22 cellular contexts compared by ENCODE assay signal in genomic region chr2:120360307-120360855, GRCh38. TPM values are rescaled to one million over a fixed set of nuclear protein-coding genes. Genes with fewer than 3 reads are reported as not detected.
DNase-seq lines count a peak whose midpoint lies in the region; ATAC-seq and TF ChIP-seq lines count a peak whose summit lies in the region.
"Had no signal": no experiment of that assay in that cellular context is flagged by ENCODE, and none has a peak within 500 bp of the region (broad histone marks: within the 10 kb centered on the region; RNA-seq: fewer than 3 reads in every experiment).

No MANE protein-coding gene starts in this region.

- ATAC-seq in HG02885 (IDR thresholded peaks at IDR 0.05; ENCODE audit: poor library complexity, unreplicated experiment) = no peak
- ATAC-seq: activated CD8-positive, alpha-beta memory T cell treated with anti-CD3 and anti-CD28 coated beads, Interleukin-2, amount 10 ng/mL, durations not matched to agents 7 days and 5 days; activated T-cell treated with anti-CD3 and anti-CD28 coated beads, Interleukin-2, amount 50 U/mL, for 72 hours had no signal

- no peak for TF ChIP-seq CTCF in AG09309 (IDR thresholded peaks at IDR 0.05; ENCODE audit: control insufficient read depth, insufficient read depth, low read depth, low read length, missing control alignments)

- no peak overlapping the region for H3K4me3 ChIP-seq in AG09309 (ENCODE audit: control insufficient read depth, low read depth, low read length)
- H3K4me3 ChIP-seq: prostate gland, upper lobe of left lung had no signal

- peak; percentile 27 for DNase-seq in AG09309 (ENCODE audit: low read depth)
- DNase-seq in NCI-H226 = peak; percentile 34
- peak; percentile 36 for DNase-seq in dermis blood vessel endothelial cell
- peak; percentile 54 for DNase-seq in myocyte (ENCODE audit: low read depth)
- no peak for DNase-seq in activated naive CD4-positive, alpha-beta T cell (lab: John Stamatoyannopoulos, UW)
- no peak for DNase-seq in NCI-H187 (lab: John Stamatoyannopoulos, UW)
- DNase-seq in NK-92 (lab: John Stamatoyannopoulos, UW; ENCODE audit: unreplicated experiment) = no peak
- DNase-seq: activated CD4-positive, alpha-beta T cell treated with anti-CD3 and anti-CD28 coated beads, Interleukin-2, amount 50 U/mL, for 1 hour; activated CD8-positive, alpha-beta memory T cell treated with anti-CD3 and anti-CD28 coated beads, Interleukin-2, amount 10 ng/mL, durations not matched to agents 7 days and 5 days; activated naive CD4-positive, alpha-beta T cell treated with anti-CD3 and anti-CD28 coated beads for 36 hours; activated T-cell treated with anti-CD3 and anti-CD28 coated beads, Interleukin-2, amount 50 U/mL, for 72 hours; CD4-positive, CD25-positive, alpha-beta regulatory T cell; H9; mammary epithelial cell; NCI-H1694; NCI-H2171; NCI-H526; small intestine; stimulated activated CD4-positive, alpha-beta T cell treated with anti-CD3 and anti-CD28 coated beads, Interleukin-1b, Interleukin-23, amount 100 ng/mL, for 48 hours; upper lobe of left lung had no signal

RNA-seq across cellular contexts. Expression of gene INHBB, which starts 14.4 kb away (rescaled TPM):
- total RNA-seq in dermis blood vessel endothelial cell = 8.5 and 11.8 TPM in 2 replicates
- total RNA-seq in myocyte = 0.27 and 0.36 TPM in 2 replicates
- polyA plus RNA-seq in myocyte (2012) = 15.1 TPM
- total RNA-seq: activated CD8-positive, alpha-beta memory T cell treated with anti-CD3 and anti-CD28 coated beads, Interleukin-2, amount 10 ng/mL, durations not matched to agents 7 days and 5 days; activated naive CD4-positive, alpha-beta T cell treated with anti-CD3 and anti-CD28 coated beads for 36 hours; activated T-cell treated with anti-CD3 and anti-CD28 coated beads, Interleukin-2, amount 50 U/mL, for 72 hours; CD4-positive, CD25-positive, alpha-beta regulatory T cell had no signal
- polyA plus RNA-seq: CD4-positive, CD25-positive, alpha-beta regulatory T cell had no signal

Comparison
In these comparisons a context has a peak if more than half of its experiments do, and no peak if none do; other contexts are left out.
1. DNase-seq: peak in AG09309 (single experiment), NCI-H226 (single experiment), dermis blood vessel endothelial cell (single experiment) and myocyte (single experiment); none in activated naive CD4-positive, alpha-beta T cell (0 of 4), NCI-H187 (0 of 2) and NK-92 (single experiment).